In the genomic region with DNA sequence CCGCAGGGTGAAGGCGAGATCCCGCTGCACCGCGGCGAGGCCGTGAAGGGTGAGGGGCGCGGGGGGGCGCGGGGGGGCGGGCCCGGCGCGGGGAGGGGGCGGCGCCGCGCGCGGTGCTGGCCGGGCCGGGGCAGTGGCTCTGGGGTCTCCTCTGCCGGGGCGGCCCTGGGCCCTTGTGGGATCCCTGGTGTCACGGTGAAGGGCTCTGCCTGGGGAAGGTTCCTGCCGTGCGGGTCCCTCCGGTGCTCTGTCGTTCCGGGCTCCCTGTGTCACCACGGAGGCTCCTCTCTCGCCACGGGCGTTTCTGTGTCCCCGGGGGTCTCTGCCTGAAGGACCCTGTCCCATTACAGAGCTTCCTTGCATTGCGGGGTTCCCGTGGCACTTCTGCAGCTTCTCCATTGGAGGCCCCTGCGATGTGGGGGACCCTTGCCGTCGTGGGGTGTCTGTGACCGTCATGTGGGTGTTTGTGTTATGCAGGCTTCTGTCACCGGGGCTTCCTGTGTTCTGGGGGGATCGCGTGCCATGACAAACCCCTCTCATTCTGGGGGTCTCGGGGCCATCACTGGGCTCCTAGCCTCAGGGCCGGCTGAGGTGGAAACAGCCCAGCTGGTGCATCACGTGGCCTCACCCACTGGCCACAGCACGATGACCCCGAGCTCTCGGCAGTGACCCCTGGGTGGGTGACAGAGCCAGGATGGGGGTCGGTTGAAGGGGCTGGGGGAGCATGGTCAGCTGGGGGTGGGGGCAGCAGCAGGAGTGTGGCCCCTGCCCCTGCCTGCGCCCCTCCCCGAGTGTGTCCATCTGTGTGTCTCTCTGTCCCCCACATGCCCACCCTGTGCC, we compare ENCODE assay signal across 12 cellular contexts. TPM values are rescaled to one million over a fixed set of nuclear protein-coding genes. Genes with fewer than 3 reads are reported as not detected.
DNase-seq lines count a peak whose midpoint lies in the region; ATAC-seq and TF ChIP-seq lines count a peak whose summit lies in the region.
"Had no signal": no experiment of that assay in that cellular context is flagged by ENCODE, and none has a peak within 500 bp of the region (broad histone marks: within the 10 kb centered on the region; RNA-seq: fewer than 3 reads in every experiment).

No MANE protein-coding gene starts in this region.

- H3K4me1 ChIP-seq in mucosa of descending colon (ENCODE audit: low read depth) (peaks cover 4% of the 10 kb centered on the region), vagina (peaks cover 47% of the 10 kb centered on the region)

- TF ChIP-seq CTCF in epithelial cell of esophagus (IDR thresholded peaks at IDR 0.05; ENCODE audit: insufficient read depth, low read depth, low read length, missing control alignments) (no peak), mucosa of descending colon (IDR thresholded peaks at IDR 0.05) (no peak), vagina (IDR thresholded peaks at IDR 0.05) (no peak)

- intact Hi-C loops in mucosa of descending colon (cut with DNase I, micrococcal nuclease) (no loop called here), vagina (cut with DNase I) (no loop called here)

- H3K4me3 ChIP-seq in epithelial cell of esophagus (ENCODE audit: low read length) (peak overlapping the region; percentile 49), mucosa of descending colon (no peak overlapping the region), vagina (peak overlapping the region; percentile 43 to 50)

- H3K9me3 ChIP-seq in mucosa of descending colon: no peaks in the 10 kb centered on the region
- no peaks in the 10 kb centered on the region for H3K9me3 ChIP-seq in vagina
- H3K9me3 ChIP-seq: pancreas had no signal

- H3K27ac ChIP-seq in vagina: no peak overlapping the region
- H3K27ac ChIP-seq: pancreas had no signal

- no peak for ATAC-seq in mucosa of descending colon
- ATAC-seq in HG03378 (IDR thresholded peaks at IDR 0.05; ENCODE audit: unreplicated experiment): no peak

- H3K27me3 ChIP-seq in vagina: no peaks in the 10 kb centered on the region
- H3K27me3 ChIP-seq: pancreas had no signal

- peak; percentile 8 for DNase-seq in activated naive CD4-positive, alpha-beta T cell treated with anti-CD3 and anti-CD28 coated beads, Interleukin-2, amount 50 U/mL, for 16 hours
- no peak for DNase-seq in activated naive CD4-positive, alpha-beta T cell (lab: John Stamatoyannopoulos, UW)
- DNase-seq in epithelial cell of esophagus (ENCODE audit: low read depth) (no peak), mucosa of descending colon (peak in 2 of 3 donors; percentile 23 to 38), vagina (ENCODE audit: extremely low spot score in 2 of 2) (no peak), NCI-H1417 treated with DMSO at 0.1 percent for 48 hours (lab: John Stamatoyannopoulos, UW) (no peak), NCI-H2029 (lab: John Stamatoyannopoulos, UW) (no peak)
- DNase-seq: NCI-H2227 treated with DMSO at 0.1 percent for 48 hours, SW 1271 had no signal

- no peak for TF ChIP-seq POLR2A in vagina (IDR thresholded peaks at IDR 0.05)

- H3K36me3 ChIP-seq in mucosa of descending colon (ENCODE audit: low read depth) (no peaks in the 10 kb centered on the region), vagina (no peaks in the 10 kb centered on the region)
- H3K36me3 ChIP-seq: pancreas had no signal

RNA-seq across cellular contexts. Expression of gene SHANK3, which starts 25.3 kb away (rescaled TPM):
- 10 to 100 TPM in 1 of 3 donors, 1 to 10 TPM in 2; 3.9 to 14.2 (median 7.1) TPM for total RNA-seq in mucosa of descending colon
- total RNA-seq in vagina: 20.4 TPM

RNA-seq across cellular contexts. Expression of gene ACR, which starts 40.1 kb away (rescaled TPM):
- total RNA-seq in mucosa of descending colon: 1 to 10 TPM in 1 of 3 donors, under 1 TPM in 2; 0.41 to 1.4 (median 0.43) TPM
- not detected for total RNA-seq in vagina
- total RNA-seq: activated T-helper 1 cell treated with anti-CD3 and anti-CD28 coated beads, Interleukin-12 subunit alpha, Interleukin-12 subunit beta, Interleukin-2, Interleukin-4 antibody, amounts not matched to agents 30 ng/mL and 10 ng/mL and 1 ng/mL, durations not matched to agents 14 hours and 24 hours and 36 hours had no signal

Comparison
In these comparisons a context has a peak if more than half of its experiments do, and no peak if none do; other contexts are left out.
1. DNase-seq: peak in activated naive CD4-positive, alpha-beta T cell treated with anti-CD3 and anti-CD28 coated beads, Interleukin-2, amount 50 U/mL, for 16 hours (single experiment) and mucosa of descending colon (2 of 3); none in activated naive CD4-positive, alpha-beta T cell (0 of 4), epithelial cell of esophagus (single experiment), vagina (0 of 2), NCI-H1417 treated with DMSO at 0.1 percent for 48 hours (single experiment) and NCI-H2029 (single experiment).